1 cellular context compared by ENCODE assay signal in genomic region chr10:33507662-33508425, GRCh38.
A peak's percentile ranks its signal among the peaks of the same experiment; 100 is the strongest.
TF ChIP-seq lines count a peak whose summit lies in the region.

No MANE protein-coding gene starts in this region.

TF ChIP-seq in HEK293, 187 proteins besides CTCF, POLR2A, EP300 and RAD21 (continued from another document):
- TF ChIP-seq PRDM1 (tag by site-specific recombination; IDR thresholded peaks at IDR 0.05) (peak; percentile 53; the same call in 1 of the 2 replicates), ZNF596 (tag by site-specific recombination; IDR thresholded peaks at IDR 0.05) (no peak), ZBTB26 (tag by site-specific recombination; optimal IDR thresholded peaks at IDR 0.05) (no peak)
